ENCODE assay signal across 9 cellular contexts in the genomic region with DNA sequence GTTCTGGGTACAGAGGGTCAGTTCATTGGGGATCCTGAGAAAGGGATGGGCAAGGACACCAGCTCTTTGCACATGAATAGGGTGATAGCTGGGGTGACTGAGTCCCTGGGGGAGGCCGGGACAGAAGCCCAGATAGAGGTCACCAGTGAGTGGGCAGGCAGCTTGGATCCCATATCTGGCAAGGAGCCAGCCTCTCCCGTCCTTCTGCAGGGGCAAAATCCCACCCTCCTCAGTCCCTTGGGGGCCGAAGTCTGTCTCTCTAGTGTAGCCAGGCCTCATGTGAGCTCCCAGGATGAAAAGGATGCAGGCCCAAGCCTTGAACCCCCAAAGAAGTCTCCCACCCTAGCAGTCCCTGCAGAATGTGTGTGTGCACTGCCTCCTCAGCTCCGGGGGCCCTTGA. TPM values are rescaled to one million over a fixed set of nuclear protein-coding genes. Genes with fewer than 3 reads are reported as not detected.
"Had no signal": no experiment of that assay in that cellular context is flagged by ENCODE, and none has a peak within 500 bp of the region (broad histone marks: within the 10 kb centered on the region; RNA-seq: fewer than 3 reads in every experiment).

No MANE protein-coding gene starts in this region.

- H3K9me3 Mint-ChIP-seq: GM23338 had no signal

- H3K27ac Mint-ChIP-seq: GM23338 had no signal

- H3K4me2 ChIP-seq: GM23338 had no signal

- H3K4me3 Mint-ChIP-seq: GM23338, H9 had no signal

- H2AFZ ChIP-seq: GM23338 had no signal

- FAIRE-seq: H1, H54, HTR-8/SVneo had no signal

- DNase-seq: H9, HCEC 1CT, IMR-90, KBM-7 had no signal

- H3K4me3 ChIP-seq: GM23338 had no signal

- ATAC-seq: GM23338 had no signal

RNA-seq across cellular contexts. Expression of a gene that starts 16.9 kb away (rescaled TPM):
- total RNA-seq: GM23338, H1, H9, HT-29, IMR-90 had no signal
- polyA plus RNA-seq: GM23338, H1, IMR-90 had no signal

RNA-seq across cellular contexts. Expression of a gene that starts 22.1 kb away (rescaled TPM):
- total RNA-seq: HT-29, IMR-90 had no signal

RNA-seq across cellular contexts. Expression of a gene that starts 35.3 kb away (rescaled TPM):
- total RNA-seq: GM23338, H1, H9, HT-29, IMR-90 had no signal
- polyA plus RNA-seq: GM23338, H1, IMR-90 had no signal

RNA-seq across cellular contexts. Expression of a gene that starts 44.8 kb away (rescaled TPM):
- total RNA-seq: GM23338, H1, H9, HT-29, IMR-90 had no signal
- polyA plus RNA-seq: GM23338, H1, IMR-90 had no signal
